Comparison of ENCODE assay signal across 8 cellular contexts in genomic region chr3:21484323-21485154, GRCh38.
A peak's percentile ranks its signal among the peaks of the same experiment; 100 is the strongest.
DNase-seq lines count a peak whose midpoint lies in the region; ATAC-seq and TF ChIP-seq lines count a peak whose summit lies in the region.

No MANE protein-coding gene starts in this region.

- DNase-seq in AG08396 (ENCODE audit: low spot score): peak; percentile 53
- peak; percentile 88 for DNase-seq in HS-27A (ENCODE audit: low read depth)
- DNase-seq in PC-3: peak; percentile 81
- peak in 6 of 10 donors; percentile 19 to 51 (median 44) for DNase-seq in dorsolateral prefrontal cortex
- peak; percentile 57 for DNase-seq in lung (ENCODE audit: low spot score)
- DNase-seq in CD8-positive, alpha-beta T cell: no peak

- no peak overlapping the region for H3K27ac Mint-ChIP-seq in CD8-positive, alpha-beta T cell

- H3K27me3 Mint-ChIP-seq in CD8-positive, alpha-beta T cell (ENCODE audit: low read depth): no peaks in the 10 kb centered on the region

- H3K79me2 ChIP-seq in PC-3 (ENCODE audit: low read length): no peaks in the 10 kb centered on the region

- TF ChIP-seq CTCF in PC-3 (conservative IDR thresholded peaks at IDR 0.05; ENCODE audit: low read depth, low read length) (peak; percentile 86), dorsolateral prefrontal cortex (IDR thresholded peaks at IDR 0.05 in 54 of 56, conservative IDR thresholded peaks at IDR 0.05 in 2 of 56; ENCODE audit: low read depth in 1 of 56, partially characterized antibody in 56 of 56) (peak; percentile 28 to 70 (median 54)), lung (IDR thresholded peaks at IDR 0.05; ENCODE audit: control extremely low read depth, extremely low read depth) (no peak)
- no peak for TF ChIP-seq CTCF in CD8-positive, alpha-beta T cell (IDR thresholded peaks at IDR 0.05)

- H3K27me3 ChIP-seq in PC-3 (ENCODE audit: low read length) (no peaks in the 10 kb centered on the region), dorsolateral prefrontal cortex (no peaks in the 10 kb centered on the region), lung (ENCODE audit: control insufficient read depth, insufficient read depth) (no peaks in the 10 kb centered on the region)
- H3K27me3 ChIP-seq in CD8-positive, alpha-beta T cell (ENCODE audit: insufficient read depth, low read length): no peaks in the 10 kb centered on the region

- H3K9me2 ChIP-seq in PC-3 (replicated peaks; ENCODE audit: low read length): no peaks in the 10 kb centered on the region

- no peak overlapping the region for H3K9ac ChIP-seq in PC-3 (ENCODE audit: low read length)

- no peaks in the 10 kb centered on the region for H3K36me3 Mint-ChIP-seq in CD8-positive, alpha-beta T cell

- no peak overlapping the region for H2AFZ ChIP-seq in PC-3 (ENCODE audit: low read length)

- H3K4me1 ChIP-seq in PC-3 (ENCODE audit: insufficient read depth, low read length) (peaks cover 9% of the 10 kb centered on the region), lung (ENCODE audit: control insufficient read depth in 2 of 2, insufficient read depth in 2 of 2, low read length in 2 of 2) (peaks cover 0 to 2% of the 10 kb centered on the region in 2 donors)
- H3K4me1 ChIP-seq in CD8-positive, alpha-beta T cell (ENCODE audit: insufficient read depth, low read length): no peaks in the 10 kb centered on the region

- no peak overlapping the region for H3K4me3 Mint-ChIP-seq in CD8-positive, alpha-beta T cell

- POLR2A ChIA-PET in PC-3 (lab: Charles Lee; ENCODE audit: unreplicated experiment): no interaction called here
- POLR2A ChIA-PET in CD8-positive, alpha-beta T cell (lab: Charles Lee): no interaction called here

- H3K36me3 ChIP-seq in PC-3 (ENCODE audit: low read depth, low read length) (no peaks in the 10 kb centered on the region), lung (ENCODE audit: control insufficient read depth in 2 of 2, insufficient read depth in 2 of 2, low read length in 2 of 2) (no peaks in the 10 kb centered on the region)
- no peaks in the 10 kb centered on the region for H3K36me3 ChIP-seq in CD8-positive, alpha-beta T cell (ENCODE audit: insufficient read depth, low read length)

- H3K4me3 ChIP-seq in PC-3 (ENCODE audit: low read length) (no peak overlapping the region), dorsolateral prefrontal cortex (no peak overlapping the region), lung (no peak overlapping the region)
- H3K4me3 ChIP-seq in CD8-positive, alpha-beta T cell (ENCODE audit: low read depth, low read length): no peak overlapping the region

- intact Hi-C loops in PC-3 (cut with micrococcal nuclease): loop anchor here (2.0 to 10.0 kb wide), 3 partner anchors 340 to 1260 kb away; no protein-coding TSS in a partner anchor
- intact Hi-C loops in dorsolateral prefrontal cortex (cut with DNase I): loop anchor here in 1 of 2 donors (5.0 kb wide), 1 partner anchor 967 kb away; no protein-coding TSS in a partner anchor
- intact Hi-C loops in CD8-positive, alpha-beta T cell (cut with DNase I, micrococcal nuclease): no loop called here

- ATAC-seq in GM18498 (IDR thresholded peaks at IDR 0.05; ENCODE audit: unreplicated experiment) (peak; percentile 70), PC-3 (peak; percentile 83), lung (ENCODE audit: insufficient read depth, low FRiP score) (no peak), GM21529 (IDR thresholded peaks at IDR 0.05; ENCODE audit: unreplicated experiment) (no peak)
- no peak for ATAC-seq in CD8-positive, alpha-beta T cell

- H4K20me1 ChIP-seq in PC-3 (ENCODE audit: low read length): no peaks in the 10 kb centered on the region

- CTCF ChIA-PET in PC-3 (lab: Charles Lee): interaction anchor here (0.6 to 0.8 kb wide), 3 partner anchors 266 to 1259 kb away, joined by 3 to 9 read pairs (median 3); partner anchors contain the start of gene ZNF385D
- CTCF ChIA-PET in CD8-positive, alpha-beta T cell (lab: Charles Lee): no interaction called here

- no peaks in the 10 kb centered on the region for H3K9me3 ChIP-seq in PC-3 (ENCODE audit: low read length)
- no peaks in the 10 kb centered on the region for H3K9me3 ChIP-seq in lung (ENCODE audit: control insufficient read depth in 2 of 2, insufficient read depth in 1 of 2, low read length in 1 of 2)
- no peaks in the 10 kb centered on the region for H3K9me3 ChIP-seq in CD8-positive, alpha-beta T cell (ENCODE audit: low read length)

- H3K4me2 ChIP-seq in PC-3 (ENCODE audit: low read length): no peak overlapping the region

- no TSS peak for BruUV-seq in PC-3 (replicated peaks; lab: Mats Ljungman, UMichigan)

- no peaks in the 10 kb centered on the region for H3F3A ChIP-seq in PC-3 (ENCODE audit: low read length, unreplicated experiment)

- H3K27ac ChIP-seq in PC-3 (ENCODE audit: low read length): no peak overlapping the region
- no peak overlapping the region for H3K27ac ChIP-seq in dorsolateral prefrontal cortex
- H3K27ac ChIP-seq in lung (ENCODE audit: low read depth in 1 of 2, low read length in 1 of 2): no peak overlapping the region
- H3K27ac ChIP-seq in CD8-positive, alpha-beta T cell (ENCODE audit: low read depth, low read length): no peak overlapping the region

- no peaks in the 10 kb centered on the region for H3K4me1 Mint-ChIP-seq in CD8-positive, alpha-beta T cell (ENCODE audit: low read depth)

- 53% methylated on average over 4 of the region's 4 CpGs for WGBS in lung, 2 donors

- peaks cover 5% of the 10 kb centered on the region for H3K9me3 Mint-ChIP-seq in CD8-positive, alpha-beta T cell

Comparison
In these comparisons a context has a peak if more than half of its experiments do, and no peak if none do; other contexts are left out.
1. DNase-seq: peak in AG08396 (single experiment), HS-27A (single experiment), PC-3 (single experiment), dorsolateral prefrontal cortex (6 of 10) and lung (single experiment); none in CD8-positive, alpha-beta T cell (0 of 7).
2. ATAC-seq: peak in GM18498 (single experiment) and PC-3 (single experiment); none in lung (single experiment), CD8-positive, alpha-beta T cell (single experiment) and GM21529 (single experiment).
3. CTCF ChIP-seq: peak in PC-3 (single experiment) and dorsolateral prefrontal cortex (56 of 56); none in lung (single experiment) and CD8-positive, alpha-beta T cell (single experiment).